Comparison of ENCODE assay signal across 8 cellular contexts in genomic region chr17:38851434-38851833, GRCh38.
A peak's percentile ranks its signal among the peaks of the same experiment; 100 is the strongest.
DNase-seq lines count a peak whose midpoint lies in the region; ATAC-seq and TF ChIP-seq lines count a peak whose summit lies in the region.

No MANE protein-coding gene starts in this region.

- no peaks in the 10 kb centered on the region for H3K9me3 Mint-ChIP-seq in dendritic cell treated with granulocyte-macrophage colony-stimulating factor and Interleukin-4, amounts not matched to agents 40 ng/mL and 50 ng/mL, for 4 days
- no peaks in the 10 kb centered on the region for H3K9me3 Mint-ChIP-seq in nephron

- H3K4me3 ChIP-seq in LNCaP clone FGC (ENCODE audit: low read depth, low read length) = peak overlapping the region; percentile 94

- peaks cover 76% of the 10 kb centered on the region for H3K36me3 Mint-ChIP-seq in dendritic cell treated with granulocyte-macrophage colony-stimulating factor and Interleukin-4, amounts not matched to agents 40 ng/mL and 50 ng/mL, for 4 days (ENCODE audit: low read depth)
- H3K36me3 Mint-ChIP-seq in nephron (ENCODE audit: low read depth) = peaks cover 62% of the 10 kb centered on the region

- peak overlapping the region; percentile 94; the same call in 1 of the 2 replicates for H3K27ac ChIP-seq in C4-2B

- DNase-seq in LNCaP clone FGC (ENCODE audit: low read depth) (no peak), COR-L47 (lab: John Stamatoyannopoulos, UW) (no peak), NCI-H1436 (lab: John Stamatoyannopoulos, UW) (no peak)

- H3K4me3 Mint-ChIP-seq in dendritic cell treated with granulocyte-macrophage colony-stimulating factor and Interleukin-4, amounts not matched to agents 40 ng/mL and 50 ng/mL, for 4 days = peak overlapping the region; percentile 98
- peak overlapping the region; percentile 98 to 99 (median 99) for H3K4me3 Mint-ChIP-seq in nephron

- H3K27ac Mint-ChIP-seq in dendritic cell treated with granulocyte-macrophage colony-stimulating factor and Interleukin-4, amounts not matched to agents 40 ng/mL and 50 ng/mL, for 4 days = peak overlapping the region; percentile 97
- H3K27ac Mint-ChIP-seq in nephron = peak overlapping the region; percentile 98 to 100 (median 100)

- no peak for TF ChIP-seq CTCF in C4-2B (conservative IDR thresholded peaks at IDR 0.05)
- TF ChIP-seq CTCF in LNCaP clone FGC (IDR thresholded peaks at IDR 0.05; ENCODE audit: control insufficient read depth, extremely low read depth, insufficient read depth) = no peak
- no peak for TF ChIP-seq CTCF in nephron (IDR thresholded peaks at IDR 0.05; ENCODE audit: unreplicated experiment in 3 of 3)

- ATAC-seq in HG02798 (IDR thresholded peaks at IDR 0.05; ENCODE audit: poor library complexity, unreplicated experiment) = no peak
- no peak for ATAC-seq in HG03457 (IDR thresholded peaks at IDR 0.05; ENCODE audit: unreplicated experiment)

- no peaks in the 10 kb centered on the region for H3K27me3 Mint-ChIP-seq in dendritic cell treated with granulocyte-macrophage colony-stimulating factor and Interleukin-4, amounts not matched to agents 40 ng/mL and 50 ng/mL, for 4 days
- no peaks in the 10 kb centered on the region for H3K27me3 Mint-ChIP-seq in nephron (ENCODE audit: low read depth)

- H3K4me1 Mint-ChIP-seq in dendritic cell treated with granulocyte-macrophage colony-stimulating factor and Interleukin-4, amounts not matched to agents 40 ng/mL and 50 ng/mL, for 4 days (ENCODE audit: low read depth) = peaks cover 43% of the 10 kb centered on the region
- H3K4me1 Mint-ChIP-seq in nephron = peaks cover 38% of the 10 kb centered on the region

- intact Hi-C loops in dendritic cell treated with granulocyte-macrophage colony-stimulating factor and Interleukin-4, amounts not matched to agents 40 ng/mL and 50 ng/mL, for 4 days (cut with micrococcal nuclease) = no loop called here
